8 cellular contexts compared by ENCODE assay signal in genomic region chr17:68101075-68101991, GRCh38.
DNase-seq lines count a peak whose midpoint lies in the region; ATAC-seq, FAIRE-seq and TF ChIP-seq lines count a peak whose summit lies in the region.

No MANE protein-coding gene starts in this region.

- 0 out of 2 replicates have a peak overlapping the region, but pooled peaks have one; percentile 46 for H2BK15ac ChIP-seq in H1 (ENCODE audit: low read length)

- CTCF ChIA-PET in activated CD8-positive, alpha-beta memory T cell treated with anti-CD3 and anti-CD28 coated beads, Interleukin-2, amount 10 ng/mL, durations not matched to agents 7 days and 5 days (lab: Charles Lee): no interaction called here
- CTCF ChIA-PET in H1 (lab: Charles Lee; ENCODE audit: partially characterized antibody): no interaction called here

- TF ChIP-seq EP300 in H1 (IDR thresholded peaks at IDR 0.05; ENCODE audit: borderline replicate concordance in 1 of 2, low read depth in 2 of 2, low read length in 2 of 2): no peak

- H2BK12ac ChIP-seq in H1 (ENCODE audit: low read depth, low read length): 0 out of 2 replicates have a peak overlapping the region, but pooled peaks have one; percentile 27

- no peaks in the 10 kb centered on the region for H3K79me1 ChIP-seq in H1 (ENCODE audit: low read depth, low read length)

- H4K8ac ChIP-seq in H1 (ENCODE audit: extremely low read depth, insufficient read depth, low read length): peak overlapping the region; percentile 57

- H3K36me3 ChIP-seq in H1 (ENCODE audit: control insufficient read depth in 2 of 4, insufficient read depth in 4 of 4, low read length in 3 of 4): no peaks in the 10 kb centered on the region

- peak overlapping the region; percentile 94 to 96 for H3K4me2 ChIP-seq in H1 (ENCODE audit: insufficient read depth in 1 of 2, low read depth in 2 of 2, low read length in 2 of 2)

- peak overlapping the region; percentile 48; the same call in 1 of the 2 replicates for H3K18ac ChIP-seq in H1 (ENCODE audit: extremely low read depth, low read length)

- H3K56ac ChIP-seq in H1 (replicated peaks; ENCODE audit: insufficient read length, low read depth, low read length): no peak overlapping the region

- ATAC-seq in GM18867 (IDR thresholded peaks at IDR 0.05; ENCODE audit: unreplicated experiment) (peak; percentile 72), HG03521 (IDR thresholded peaks at IDR 0.05; ENCODE audit: unreplicated experiment) (peak; percentile 47)
- peak; percentile 86 for ATAC-seq in activated CD8-positive, alpha-beta memory T cell treated with anti-CD3 and anti-CD28 coated beads, Interleukin-2, amount 10 ng/mL, durations not matched to agents 7 days and 5 days

- no peak for FAIRE-seq in H1 (lab: Jason Lieb, UNC)

- H3K79me2 ChIP-seq in H1 (ENCODE audit: control insufficient read depth in 1 of 2, insufficient read depth in 2 of 2, low read length in 2 of 2): no peaks in the 10 kb centered on the region

- H3K27me3 ChIP-seq in H1 (replicated peaks in 1 of 4; ENCODE audit: control insufficient read depth in 3 of 4, extremely low read depth in 1 of 4, insufficient read depth in 3 of 4, low read length in 3 of 4): peaks cover 1 to 18% (median 12%) of the 10 kb centered on the region in 4 experiments

- no peaks in the 10 kb centered on the region for H4K20me1 ChIP-seq in H1 (replicated peaks in 1 of 2; ENCODE audit: control insufficient read depth in 1 of 2, insufficient read depth in 2 of 2, low read length in 2 of 2)

- no peak for TF ChIP-seq RAD21 in H1 (IDR thresholded peaks at IDR 0.05 in 1 of 2, conservative IDR thresholded peaks at IDR 0.05 in 1 of 2; ENCODE audit: low read depth in 2 of 2, low read length in 2 of 2)

- H3K9me3 Mint-ChIP-seq in activated CD8-positive, alpha-beta memory T cell treated with anti-CD3 and anti-CD28 coated beads, Interleukin-2, amount 10 ng/mL, durations not matched to agents 7 days and 5 days (ENCODE audit: low read depth): no peaks in the 10 kb centered on the region

- no peak overlapping the region for H3K14ac ChIP-seq in H1 (ENCODE audit: insufficient read length)

- no peak overlapping the region; the same call in 1 of the 2 replicates for H3K27ac ChIP-seq in H1 (ENCODE audit: low read depth, low read length)

- H3K27ac Mint-ChIP-seq in activated CD8-positive, alpha-beta memory T cell treated with anti-CD3 and anti-CD28 coated beads, Interleukin-2, amount 10 ng/mL, durations not matched to agents 7 days and 5 days: peak overlapping the region; percentile 84

- H2BK20ac ChIP-seq in H1 (ENCODE audit: low read length): no peak overlapping the region

- H2AK5ac ChIP-seq in H1 (ENCODE audit: low read depth, low read length): no peak overlapping the region

- H2BK5ac ChIP-seq in H1 (ENCODE audit: low read depth, low read length): no peak overlapping the region; the same call in 1 of the 2 replicates

- H3K4ac ChIP-seq in H1 (replicated peaks; ENCODE audit: insufficient read length, low read depth, low read length): no peak overlapping the region

- H4K91ac ChIP-seq in H1 (replicated peaks; ENCODE audit: insufficient read length, low read length): no peak overlapping the region

- peak overlapping the region in 3 of 4 experiments; percentile 54 to 63 (median 59); a peak in 4 of 7 replicates for H3K9ac ChIP-seq in H1 (replicated peaks in 1 of 4; ENCODE audit: extremely low read depth in 1 of 4, low read depth in 3 of 4, low read length in 3 of 4)

- TF ChIP-seq CTCF in H1 (IDR thresholded peaks at IDR 0.05; ENCODE audit: control extremely low read depth in 1 of 3, insufficient read depth in 1 of 3, low read depth in 1 of 3, low read length in 3 of 3): no peak

- no peak overlapping the region for H3K23ac ChIP-seq in H1 (ENCODE audit: insufficient read length)

- H3K4me1 ChIP-seq in H1 (replicated peaks in 1 of 4; ENCODE audit: control insufficient read depth in 3 of 4, insufficient read depth in 4 of 4, low read length in 3 of 4): peaks cover 0 to 2% (median under 1%) of the 10 kb centered on the region in 4 experiments; a peak in 1 of 7 replicates

- H3K4me3 Mint-ChIP-seq in activated CD8-positive, alpha-beta memory T cell treated with anti-CD3 and anti-CD28 coated beads, Interleukin-2, amount 10 ng/mL, durations not matched to agents 7 days and 5 days: peak overlapping the region; percentile 91

- peaks cover 0 to 5% of the 10 kb centered on the region in 2 experiments; a peak in 1 of 4 replicates for H3K9me3 ChIP-seq in H1 (ENCODE audit: insufficient read depth in 2 of 2, low read depth in 1 of 2, low read length in 1 of 2)

- peak in 1 of 2 experiments; percentile 21; a peak in 2 of 3 replicates for TF ChIP-seq POLR2A in H1 (IDR thresholded peaks at IDR 0.05; ENCODE audit: control extremely low read depth in 1 of 2, low read depth in 2 of 2, low read length in 2 of 2)

- DNase-seq in 8988T (peak; percentile 58), NCI-H82 (lab: John Stamatoyannopoulos, UW) (peak; percentile 88), H1 (ENCODE audit: low read depth in 1 of 2, low spot score in 2 of 2) (peak; percentile 86 to 90), medulla oblongata (ENCODE audit: extremely low spot score) (peak; percentile 93)
- DNase-seq in activated CD8-positive, alpha-beta memory T cell treated with anti-CD3 and anti-CD28 coated beads, Interleukin-2, amount 10 ng/mL, durations not matched to agents 7 days and 5 days: peak; percentile 80
- DNase-seq in stimulated activated CD4-positive, alpha-beta T cell treated with anti-CD3 and anti-CD28 coated beads, TNF-alpha, amount 100 ng/mL, for 1 hour (ENCODE audit: low read depth in 3 of 3, low spot score in 1 of 3): peak; percentile 30 to 58 (median 32)

- no peak overlapping the region for H2BK120ac ChIP-seq in H1 (replicated peaks; ENCODE audit: low read depth, low read length)

- H3K23me2 ChIP-seq in H1 (ENCODE audit: low read depth, low read length): peaks cover 7% of the 10 kb centered on the region; the same call in 1 of the 2 replicates

- H3K36me3 Mint-ChIP-seq in activated CD8-positive, alpha-beta memory T cell treated with anti-CD3 and anti-CD28 coated beads, Interleukin-2, amount 10 ng/mL, durations not matched to agents 7 days and 5 days: peaks cover 6% of the 10 kb centered on the region

- peak overlapping the region; percentile 44 to 65 (median 54) for H3K4me3 ChIP-seq in H1 (ENCODE audit: extremely low read depth in 1 of 4, insufficient read depth in 2 of 4, low read depth in 3 of 4, low read length in 4 of 4)

- H2AFZ ChIP-seq in H1 (ENCODE audit: low read length): peak overlapping the region; percentile 77; the same call in 1 of the 2 replicates

- peaks cover 35% of the 10 kb centered on the region for H3K4me1 Mint-ChIP-seq in activated CD8-positive, alpha-beta memory T cell treated with anti-CD3 and anti-CD28 coated beads, Interleukin-2, amount 10 ng/mL, durations not matched to agents 7 days and 5 days

- WGBS in H1 (ENCODE audit: extremely low coverage in 1 of 2, insufficient coverage in 1 of 2, insufficient read length in 1 of 2, insufficient replicate concordance in 2 of 2, low coverage in 1 of 2, low lambda C conversion rate in 2 of 2, missing lambda C conversion rate in 1 of 2), 2 experiments: 6% methylated on average over 57 of the region's 88 CpGs; no CpG with 5 or more reads in 1 of the 2 experiments

- peak overlapping the region; percentile 18 for H4K5ac ChIP-seq in H1 (ENCODE audit: insufficient read length, low read depth, low read length)

- POLR2A ChIA-PET in H1 (lab: Charles Lee; ENCODE audit: partially characterized antibody): interaction anchor here (0.9 kb wide), 1 partner anchor 81 kb away, joined by 3 read pairs; no protein-coding TSS in a partner anchor

- H3K27me3 Mint-ChIP-seq in activated CD8-positive, alpha-beta memory T cell treated with anti-CD3 and anti-CD28 coated beads, Interleukin-2, amount 10 ng/mL, durations not matched to agents 7 days and 5 days: no peaks in the 10 kb centered on the region

TF ChIP-seq in H1, 55 proteins besides CTCF, POLR2A, EP300 and RAD21 (continues in another document):
- TF ChIP-seq ATF3 (IDR thresholded peaks at IDR 0.05; ENCODE audit: insufficient read depth, low read depth, low read length): no peak
- TF ChIP-seq POLR2AphosphoS5 (IDR thresholded peaks at IDR 0.05; ENCODE audit: low read depth, low read length): peak; percentile 38; the same call in 1 of the 2 replicates
- no peak for TF ChIP-seq ZNF274 (IDR thresholded peaks at IDR 0.05; ENCODE audit: borderline replicate concordance, extremely low read depth, low read length)
- TF ChIP-seq ASH2L (IDR thresholded peaks at IDR 0.05; ENCODE audit: low read length): peak; percentile 90
- TF ChIP-seq ATF2 (IDR thresholded peaks at IDR 0.05; ENCODE audit: low read length): no peak
- TF ChIP-seq RFX5 (IDR thresholded peaks at IDR 0.05; ENCODE audit: borderline replicate concordance, low read depth, low read length): no peak
- TF ChIP-seq KDM4A (IDR thresholded peaks at IDR 0.05; ENCODE audit: low read depth, low read length, severe bottlenecking): peak; percentile 26
- no peak for TF ChIP-seq SP4 (IDR thresholded peaks at IDR 0.05; ENCODE audit: low read length)
- TF ChIP-seq NRF1 (IDR thresholded peaks at IDR 0.05; ENCODE audit: low read depth, low read length): no peak
- TF ChIP-seq GTF2F1 (IDR thresholded peaks at IDR 0.05; ENCODE audit: borderline replicate concordance, low read depth, low read length): peak; percentile 65; the same call in 1 of the 2 replicates
- TF ChIP-seq SP1 (IDR thresholded peaks at IDR 0.05; ENCODE audit: low read depth, low read length): no peak
- peak in 1 of 2 experiments; percentile 88; a peak in 2 of 4 replicates for TF ChIP-seq SIN3A (conservative IDR thresholded peaks at IDR 0.05 in 1 of 2, IDR thresholded peaks at IDR 0.05 in 1 of 2; ENCODE audit: low read depth in 1 of 2, low read length in 2 of 2)
- peak; percentile 59; the same call in 1 of the 2 replicates for TF ChIP-seq RBBP5 (IDR thresholded peaks at IDR 0.05; ENCODE audit: borderline replicate concordance, low read depth, low read length)

Comparison
In these comparisons a context has a peak if more than half of its experiments do, and no peak if none do; other contexts are left out.
1. DNase-seq: peak in every context shown above with its lines; median percentile 93 in medulla oblongata; 88 in NCI-H82; 88 in H1; 80 in activated CD8-positive, alpha-beta memory T cell treated with anti-CD3 and anti-CD28 coated beads, Interleukin-2, amount 10 ng/mL, durations not matched to agents 7 days and 5 days; 58 in 8988T; 32 in stimulated activated CD4-positive, alpha-beta T cell treated with anti-CD3 and anti-CD28 coated beads, TNF-alpha, amount 100 ng/mL, for 1 hour.